In the genomic region with DNA sequence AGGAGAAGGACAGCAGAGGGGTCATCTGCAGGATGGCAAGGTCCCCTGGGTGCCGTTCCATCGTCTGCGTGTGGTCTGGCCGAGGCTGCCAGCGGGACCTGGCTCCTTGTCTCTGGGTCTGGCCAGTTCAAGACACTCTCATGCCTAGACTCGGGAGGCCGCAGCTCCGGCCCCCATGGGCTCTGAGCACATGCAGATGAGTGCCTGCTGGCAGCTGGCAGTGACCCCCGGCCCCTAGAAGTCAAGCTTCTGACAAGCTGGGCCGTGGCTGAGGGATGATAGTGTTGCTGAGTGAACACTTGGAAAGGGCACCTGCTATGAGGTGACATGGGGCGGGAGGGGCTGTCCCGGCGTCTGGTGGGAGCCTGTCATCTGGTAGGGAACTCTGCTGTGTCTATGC, we compare ENCODE assay signal across 22 cellular contexts.
DNase-seq lines count a peak whose midpoint lies in the region; TF ChIP-seq lines count a peak whose summit lies in the region.
"Had no signal": no experiment of that assay in that cellular context is flagged by ENCODE, and none has a peak within 500 bp of the region (broad histone marks: within the 10 kb centered on the region; RNA-seq: fewer than 3 reads in every experiment).

No MANE protein-coding gene starts in this region.

- H3K27me3 Mint-ChIP-seq in progenitor cell of endocrine pancreas (no peaks in the 10 kb centered on the region), glutamatergic neuron (ENCODE audit: unreplicated experiment) (peaks cover 5% of the 10 kb centered on the region)
- H3K27me3 Mint-ChIP-seq: CD4-positive, CD25-positive, alpha-beta regulatory T cell; CD8-positive, alpha-beta memory T cell had no signal

- peaks cover 70% of the 10 kb centered on the region for H3K4me1 ChIP-seq in BLaER1
- H3K4me1 ChIP-seq in BLaER1 treated with 17β-estradiol and CSF1 and Interleukin-3, amounts not matched to agents 10 nM and 100 nM: peaks cover 20 to 74% (median 64%) of the 10 kb centered on the region in 10 experiments; a peak in 19 of 20 replicates
- H3K4me1 ChIP-seq: BE2C had no signal

- H3K4me1 Mint-ChIP-seq in progenitor cell of endocrine pancreas (ENCODE audit: low read depth) (no peaks in the 10 kb centered on the region), glutamatergic neuron (ENCODE audit: low read depth, unreplicated experiment) (no peaks in the 10 kb centered on the region)
- H3K4me1 Mint-ChIP-seq: CD14-positive monocyte; CD4-positive, alpha-beta memory T cell; CD4-positive, CD25-positive, alpha-beta regulatory T cell; CD8-positive, alpha-beta memory T cell had no signal

- TF ChIP-seq CTCF in progenitor cell of endocrine pancreas (IDR thresholded peaks at IDR 0.05; ENCODE audit: unreplicated experiment) (no peak), glutamatergic neuron (IDR thresholded peaks at IDR 0.05; ENCODE audit: partially characterized antibody, unreplicated experiment) (no peak)

- H3K9me3 Mint-ChIP-seq in progenitor cell of endocrine pancreas (ENCODE audit: low read depth) (no peaks in the 10 kb centered on the region), glutamatergic neuron (ENCODE audit: unreplicated experiment) (peaks cover 20% of the 10 kb centered on the region)
- H3K9me3 Mint-ChIP-seq: CD4-positive, alpha-beta memory T cell; CD8-positive, alpha-beta memory T cell had no signal

- H3K4me3 Mint-ChIP-seq in progenitor cell of endocrine pancreas (ENCODE audit: low read depth) (no peak overlapping the region), glutamatergic neuron (ENCODE audit: unreplicated experiment) (no peak overlapping the region)
- H3K4me3 Mint-ChIP-seq: CD14-positive monocyte; CD4-positive, alpha-beta memory T cell; CD4-positive, CD25-positive, alpha-beta regulatory T cell; CD8-positive, alpha-beta memory T cell had no signal

- H3K36me3 Mint-ChIP-seq in progenitor cell of endocrine pancreas (ENCODE audit: insufficient read depth) (no peaks in the 10 kb centered on the region), glutamatergic neuron (ENCODE audit: unreplicated experiment) (peaks cover 8% of the 10 kb centered on the region)
- H3K36me3 Mint-ChIP-seq: CD14-positive monocyte; CD4-positive, alpha-beta memory T cell; CD4-positive, CD25-positive, alpha-beta regulatory T cell; CD8-positive, alpha-beta memory T cell had no signal

- no peaks in the 10 kb centered on the region for H3K9me3 ChIP-seq in BLaER1
- H3K9me3 ChIP-seq in BLaER1 treated with 17β-estradiol and CSF1 and Interleukin-3, amounts not matched to agents 10 nM and 100 nM (replicated peaks in 1 of 11): no peaks in the 10 kb centered on the region
- H3K9me3 ChIP-seq: BE2C had no signal

- H3K9ac ChIP-seq in BLaER1: no peak overlapping the region
- no peak overlapping the region for H3K9ac ChIP-seq in BLaER1 treated with 17β-estradiol and CSF1 and Interleukin-3, amounts not matched to agents 10 nM and 100 nM

- no peaks in the 10 kb centered on the region for H3K27me3 ChIP-seq in BLaER1
- no peaks in the 10 kb centered on the region for H3K27me3 ChIP-seq in BLaER1 treated with 17β-estradiol and CSF1 and Interleukin-3, amounts not matched to agents 10 nM and 100 nM
- H3K27me3 ChIP-seq: BE2C had no signal

- DNase-seq in progenitor cell of endocrine pancreas (ENCODE audit: low spot score, unreplicated experiment): no peak
- no peak for DNase-seq in glutamatergic neuron
- DNase-seq in NCI-H2107 (lab: John Stamatoyannopoulos, UW): no peak
- DNase-seq: 8988T; ACHN; BE2C; C1 segment of cervical spinal cord; CD4-positive, alpha-beta memory T cell; CD4-positive, CD25-positive, alpha-beta regulatory T cell; CD8-positive, alpha-beta memory T cell; COR-L47; DMS 273 treated with DMSO at 0.1 percent for 48 hours; DMS153; DMS53; DMS79; DND-41; EL; GDM1 had no signal

- H4K20me1 ChIP-seq in BLaER1: peaks cover 43% of the 10 kb centered on the region
- peaks cover 0 to 95% (median 22%) of the 10 kb centered on the region in 11 experiments; a peak in 15 of 22 replicates for H4K20me1 ChIP-seq in BLaER1 treated with 17β-estradiol and CSF1 and Interleukin-3, amounts not matched to agents 10 nM and 100 nM

- no peak overlapping the region for H3K27ac ChIP-seq in BLaER1
- peak overlapping the region in 2 of 11 experiments; percentile 2 to 22; a peak in 3 of 22 replicates for H3K27ac ChIP-seq in BLaER1 treated with 17β-estradiol and CSF1 and Interleukin-3, amounts not matched to agents 10 nM and 100 nM

- H3K27ac Mint-ChIP-seq in progenitor cell of endocrine pancreas (peak overlapping the region; percentile 41), glutamatergic neuron (ENCODE audit: unreplicated experiment) (no peak overlapping the region)
- H3K27ac Mint-ChIP-seq: CD4-positive, alpha-beta memory T cell; CD4-positive, CD25-positive, alpha-beta regulatory T cell; CD8-positive, alpha-beta memory T cell had no signal

- peak overlapping the region; percentile 96; the same call in 1 of the 2 replicates for H3K4me2 ChIP-seq in BLaER1
- peak overlapping the region in 6 of 11 experiments; percentile 81 to 98 (median 93); a peak in 9 of 22 replicates for H3K4me2 ChIP-seq in BLaER1 treated with 17β-estradiol and CSF1 and Interleukin-3, amounts not matched to agents 10 nM and 100 nM

- H3K36me3 ChIP-seq in BLaER1: no peaks in the 10 kb centered on the region; the same call in 1 of the 2 replicates
- H3K36me3 ChIP-seq in BLaER1 treated with 17β-estradiol and CSF1 and Interleukin-3, amounts not matched to agents 10 nM and 100 nM: no peaks in the 10 kb centered on the region; a peak in 2 of 22 replicates
- H3K36me3 ChIP-seq: BE2C had no signal

- H3K4me3 ChIP-seq in BLaER1: no peak overlapping the region
- H3K4me3 ChIP-seq in BLaER1 treated with 17β-estradiol and CSF1 and Interleukin-3, amounts not matched to agents 10 nM and 100 nM: no peak overlapping the region
- H3K4me3 ChIP-seq: GM12878 had no signal
